In genomic region chr22:28329582-28330073, GRCh38 we compare ENCODE assay signal across 17 cellular contexts.
DNase-seq lines count a peak whose midpoint lies in the region; ATAC-seq, FAIRE-seq and TF ChIP-seq lines count a peak whose summit lies in the region.
"Had no signal": no experiment of that assay in that cellular context is flagged by ENCODE, and none has a peak within 500 bp of the region (broad histone marks: within the 10 kb centered on the region; RNA-seq: fewer than 3 reads in every experiment).

No MANE protein-coding gene starts in this region.

- H3K36me3 Mint-ChIP-seq in astrocyte (ENCODE audit: low read depth, unreplicated experiment), result peaks cover 2% of the 10 kb centered on the region
- no peaks in the 10 kb centered on the region for H3K36me3 Mint-ChIP-seq in T-cell

- H3K9me2 ChIP-seq in Karpas-422 (replicated peaks; ENCODE audit: insufficient read depth, low read length), result no peaks in the 10 kb centered on the region

- peaks cover 34% of the 10 kb centered on the region for H3K4me1 ChIP-seq in left ventricle myocardium inferior
- no peaks in the 10 kb centered on the region for H3K4me1 ChIP-seq in astrocyte (ENCODE audit: insufficient read depth, low read length)
- no peaks in the 10 kb centered on the region for H3K4me1 ChIP-seq in right cardiac atrium (ENCODE audit: control insufficient read depth, insufficient read depth, low read length)
- peaks cover 0 to 39% (median 19%) of the 10 kb centered on the region in 4 donors for H3K4me1 ChIP-seq in tibial artery
- no peaks in the 10 kb centered on the region for H3K4me1 ChIP-seq in Karpas-422 (ENCODE audit: low read length)
- H3K4me1 ChIP-seq: A549, SJSA1 had no signal

- H3K9me3 ChIP-seq in left ventricle myocardium inferior (replicated peaks), result peaks cover 5% of the 10 kb centered on the region
- H3K9me3 ChIP-seq in astrocyte (ENCODE audit: insufficient read depth, low read depth, low read length), result no peaks in the 10 kb centered on the region
- no peaks in the 10 kb centered on the region for H3K9me3 ChIP-seq in right cardiac atrium (ENCODE audit: control insufficient read depth, low read length)
- no peaks in the 10 kb centered on the region for H3K9me3 ChIP-seq in tibial artery
- H3K9me3 ChIP-seq in Karpas-422 (ENCODE audit: low read length), result no peaks in the 10 kb centered on the region
- H3K9me3 ChIP-seq: A549, SJSA1 had no signal

- FAIRE-seq in astrocyte (lab: Jason Lieb, UNC), result peak; percentile 79
- FAIRE-seq: A549, bronchial epithelial cell had no signal

- CTCF ChIA-PET in T-cell (lab: Charles Lee), result no interaction called here

- H3K79me2 ChIP-seq in astrocyte (ENCODE audit: insufficient read depth, low read length) (no peaks in the 10 kb centered on the region), Karpas-422 (ENCODE audit: low read length) (no peaks in the 10 kb centered on the region)

- WGBS in right cardiac atrium, result 50% methylated on average over 1 of the region's 1 CpG

- TF ChIP-seq CTCF in left ventricle myocardium inferior (IDR thresholded peaks at IDR 0.05; ENCODE audit: borderline replicate concordance) (no peak), astrocyte (IDR thresholded peaks at IDR 0.05; ENCODE audit: insufficient read depth, low read depth, low read length) (no peak), tibial artery (IDR thresholded peaks at IDR 0.05) (no peak)

- intact Hi-C loops in Right ventricle myocardium inferior (cut with DNase I) (no loop called here), left ventricle myocardium inferior (cut with micrococcal nuclease) (no loop called here), right cardiac atrium (cut with DNase I) (no loop called here), tibial artery (cut with DNase I; ENCODE audit: low total_unique reads) (no loop called here)

- no peak overlapping the region for H2AFZ ChIP-seq in astrocyte (ENCODE audit: low read depth, low read length)
- H2AFZ ChIP-seq in Karpas-422 (ENCODE audit: low read length), result no peak overlapping the region

- H3K9ac ChIP-seq in astrocyte (ENCODE audit: low read length), result no peak overlapping the region
- no peak overlapping the region for H3K9ac ChIP-seq in Karpas-422 (ENCODE audit: low read length)

- H3K4me2 ChIP-seq in astrocyte (ENCODE audit: low read length) (no peak overlapping the region), Karpas-422 (ENCODE audit: low read depth, low read length, poor library complexity, severe bottlenecking) (no peak overlapping the region)
- H3K4me2 ChIP-seq: A549 had no signal

- H3K36me3 ChIP-seq in left ventricle myocardium inferior (no peaks in the 10 kb centered on the region), astrocyte (ENCODE audit: insufficient read depth, low read length) (no peaks in the 10 kb centered on the region), tibial artery (no peaks in the 10 kb centered on the region), Karpas-422 (ENCODE audit: insufficient read depth, low read length) (no peaks in the 10 kb centered on the region)
- H3K36me3 ChIP-seq: SJSA1, WERI-Rb-1 had no signal

- no peaks in the 10 kb centered on the region for H3K9me3 Mint-ChIP-seq in astrocyte (ENCODE audit: unreplicated experiment)
- H3K9me3 Mint-ChIP-seq in T-cell, result no peaks in the 10 kb centered on the region

- H3K4me3 ChIP-seq in left ventricle myocardium inferior (no peak overlapping the region), astrocyte (ENCODE audit: insufficient read depth, low read depth, low read length) (no peak overlapping the region), right cardiac atrium (ENCODE audit: low read length) (no peak overlapping the region), tibial artery (no peak overlapping the region), Karpas-422 (ENCODE audit: low read length) (no peak overlapping the region)
- H3K4me3 ChIP-seq: A549, SJSA1 had no signal

- H3K27me3 ChIP-seq in left ventricle myocardium inferior (ENCODE audit: low read depth) (no peaks in the 10 kb centered on the region), astrocyte (ENCODE audit: insufficient read depth, low read length) (no peaks in the 10 kb centered on the region), right cardiac atrium (ENCODE audit: control insufficient read depth, insufficient read depth) (no peaks in the 10 kb centered on the region), tibial artery (no peaks in the 10 kb centered on the region), Karpas-422 (ENCODE audit: low read length) (0 out of 2 replicates have a peak, but pooled peaks cover 4% of the 10 kb centered on the region)
- H3K27me3 ChIP-seq: SJSA1 had no signal

- H3K4me1 Mint-ChIP-seq in astrocyte (ENCODE audit: low read depth, unreplicated experiment) (peaks cover 7% of the 10 kb centered on the region), T-cell (no peaks in the 10 kb centered on the region)

- DNase-seq in Right ventricle myocardium inferior (ENCODE audit: missing footprints), result no peak
- DNase-seq in left ventricle myocardium inferior, result no peak
- peak; percentile 78 for DNase-seq in astrocyte (ENCODE audit: low read depth)
- DNase-seq in right cardiac atrium, result no peak
- DNase-seq in tibial artery, result no peak
- no peak for DNase-seq in T-cell
- no peak for DNase-seq in Karpas-422
- DNase-seq: activated naive CD4-positive, alpha-beta T cell; Calu3; H9; nucleus accumbens; stimulated activated CD4-positive, alpha-beta T cell treated with anti-CD3 and anti-CD28 coated beads, Interleukin-12 subunit alpha, Interleukin-12 subunit beta, amount 100 ng/mL, for 4 hours; WERI-Rb-1 had no signal

- POLR2A ChIA-PET in T-cell (lab: Charles Lee), result no interaction called here

- H3K27ac Mint-ChIP-seq in astrocyte (ENCODE audit: unreplicated experiment), result no peak overlapping the region
- H3K27ac Mint-ChIP-seq in T-cell, result no peak overlapping the region
- H3K27ac Mint-ChIP-seq: H9 had no signal

- H4K20me1 ChIP-seq in astrocyte (ENCODE audit: insufficient read depth, low read length), result peaks cover 3% of the 10 kb centered on the region
- no peaks in the 10 kb centered on the region for H4K20me1 ChIP-seq in Karpas-422 (ENCODE audit: insufficient read depth, low read depth, low read length)

- ATAC-seq in Right ventricle myocardium inferior (peak; percentile 76), right cardiac atrium (peak; percentile 62 to 75), GM19328 (IDR thresholded peaks at IDR 0.05; ENCODE audit: unreplicated experiment) (no peak), T-cell (replicated peaks in 1 of 4) (no peak)
- ATAC-seq: A549 had no signal

- H3K4me3 Mint-ChIP-seq in astrocyte (ENCODE audit: unreplicated experiment) (no peak overlapping the region), T-cell (no peak overlapping the region)
- H3K4me3 Mint-ChIP-seq: H9 had no signal

- no peak overlapping the region for H3K27ac ChIP-seq in left ventricle myocardium inferior (replicated peaks)
- no peak overlapping the region for H3K27ac ChIP-seq in astrocyte (ENCODE audit: low read depth, low read length)
- H3K27ac ChIP-seq in right cardiac atrium (ENCODE audit: low read length), result no peak overlapping the region
- peak overlapping the region; percentile 15 to 33 for H3K27ac ChIP-seq in tibial artery
- H3K27ac ChIP-seq in Karpas-422 (ENCODE audit: low read length), result no peak overlapping the region
- H3K27ac ChIP-seq: A549, SJSA1, WERI-Rb-1 had no signal

- H3K27me3 Mint-ChIP-seq in astrocyte (ENCODE audit: low read depth, unreplicated experiment) (no peaks in the 10 kb centered on the region), T-cell (peaks cover 0 to 6% of the 10 kb centered on the region in 2 donors)

Comparison
In these comparisons a context has a peak if more than half of its experiments do, and no peak if none do; other contexts are left out.
1. ATAC-seq: peak in Right ventricle myocardium inferior (single experiment) and right cardiac atrium (2 of 2); none in GM19328 (single experiment) and T-cell (0 of 4).
2. H3K27ac ChIP-seq: peak in tibial artery (2 of 2); none in left ventricle myocardium inferior (single experiment), astrocyte (single experiment), right cardiac atrium (single experiment) and Karpas-422 (single experiment).